ENCODE assay signal across 7 cellular contexts in genomic region chr3:180036678-180037455, GRCh38. TPM values are rescaled to one million over a fixed set of nuclear protein-coding genes. Genes with fewer than 3 reads are reported as not detected.
DNase-seq lines count a peak whose midpoint lies in the region; TF ChIP-seq lines count a peak whose summit lies in the region.

Gene PEX5L (minus strand): TSS chr3:180036937. CDS start chr3:180036599, 338 bp downstream.

- no peak within 1 kb of the TSS for H3K27ac ChIP-seq in endodermal cell (ENCODE audit: low read depth, low read length)
- H3K27ac ChIP-seq in thymus (ENCODE audit: low read depth): no peak within 1 kb of the TSS

- H3K27me3 Mint-ChIP-seq in T-helper 1 cell treated with Interleukin-12 subunit alpha and Interleukin-12 subunit beta and Interleukin-4 antibody, amounts not matched to agents 30 μg/mL and 1 μg/mL, for 36 hours (ENCODE audit: low read depth): peaks cover 52% of the 10 kb centered on the region
- H3K27me3 Mint-ChIP-seq in endodermal cell (ENCODE audit: insufficient read depth): peaks cover 30% of the 10 kb centered on the region

- no peak within 1 kb of the TSS for H3K9ac ChIP-seq in endodermal cell (ENCODE audit: extremely low read depth, low read length, poor library complexity, severe bottlenecking)

- peaks cover 7% of the 10 kb centered on the region for H3K4me1 Mint-ChIP-seq in T-helper 1 cell treated with Interleukin-12 subunit alpha and Interleukin-12 subunit beta and Interleukin-4 antibody, amounts not matched to agents 30 μg/mL and 1 μg/mL, for 36 hours (ENCODE audit: low read depth)
- H3K4me1 Mint-ChIP-seq in endodermal cell: peaks cover 7% of the 10 kb centered on the region

- peak within 1 kb of the TSS; percentile 64 for H3K4me3 Mint-ChIP-seq in T-helper 1 cell treated with Interleukin-12 subunit alpha and Interleukin-12 subunit beta and Interleukin-4 antibody, amounts not matched to agents 30 μg/mL and 1 μg/mL, for 36 hours
- H3K4me3 Mint-ChIP-seq in endodermal cell: peak within 1 kb of the TSS; percentile 57

- H3K4me3 ChIP-seq in HAP-1 (peak within 1 kb of the TSS; percentile 28), MG63 (peak within 1 kb of the TSS; percentile 35), endodermal cell (ENCODE audit: low read length) (peak within 1 kb of the TSS; percentile 83), thymus (ENCODE audit: low read length) (peak within 1 kb of the TSS; percentile 54)

- no peaks in the 10 kb centered on the region for H3K36me3 ChIP-seq in HAP-1 (replicated peaks)
- no peaks in the 10 kb centered on the region for H3K36me3 ChIP-seq in MG63
- H3K36me3 ChIP-seq in endodermal cell (ENCODE audit: control insufficient read depth, insufficient read depth, low read length): no peaks in the 10 kb centered on the region
- no peaks in the 10 kb centered on the region for H3K36me3 ChIP-seq in thymus (ENCODE audit: control insufficient read depth, insufficient read depth)

- 0 to 1% methylated on average over 43 to 96 of the region's 96 CpGs for WGBS in endodermal cell (ENCODE audit: insufficient coverage in 1 of 2, insufficient read length in 1 of 2), 2 experiments
- under 1% methylated on average over 96 of the region's 96 CpGs for WGBS in thymus

- H3K27me3 ChIP-seq in HAP-1 (ENCODE audit: low read depth) (peaks cover 40% of the 10 kb centered on the region), MG63 (peaks cover 42% of the 10 kb centered on the region), endodermal cell (ENCODE audit: control insufficient read depth, insufficient read depth, low read length, poor library complexity, severe bottlenecking) (peaks cover 51% of the 10 kb centered on the region), thymus (ENCODE audit: control insufficient read depth, insufficient read depth) (no peaks in the 10 kb centered on the region)

- DNase-seq in GM13976 (ENCODE audit: low spot score): peak; percentile 79
- DNase-seq in HAP-1 (ENCODE audit: low spot score in 2 of 2): peak; percentile 58 to 85
- DNase-seq in MG63: peak; percentile 72
- DNase-seq in endodermal cell: peak; percentile 95
- DNase-seq in mucosa of gallbladder (ENCODE audit: low spot score): peak; percentile 23

- TF ChIP-seq CTCF in GM13976 (IDR thresholded peaks at IDR 0.05; ENCODE audit: borderline replicate concordance, control extremely low read depth, extremely low read depth, insufficient read depth, missing control alignments) (no peak), endodermal cell (conservative IDR thresholded peaks at IDR 0.05) (no peak)

- H3K9me3 Mint-ChIP-seq in T-helper 1 cell treated with Interleukin-12 subunit alpha and Interleukin-12 subunit beta and Interleukin-4 antibody, amounts not matched to agents 30 μg/mL and 1 μg/mL, for 36 hours: no peaks in the 10 kb centered on the region
- H3K9me3 Mint-ChIP-seq in endodermal cell: no peaks in the 10 kb centered on the region

- no peaks in the 10 kb centered on the region for H3K9me3 ChIP-seq in HAP-1
- peaks cover 9% of the 10 kb centered on the region; the same call in 1 of the 2 replicates for H3K9me3 ChIP-seq in MG63
- H3K9me3 ChIP-seq in endodermal cell (ENCODE audit: control insufficient read depth, low read length): no peaks in the 10 kb centered on the region
- H3K9me3 ChIP-seq in thymus (ENCODE audit: control insufficient read depth): no peaks in the 10 kb centered on the region

- H3K36me3 Mint-ChIP-seq in T-helper 1 cell treated with Interleukin-12 subunit alpha and Interleukin-12 subunit beta and Interleukin-4 antibody, amounts not matched to agents 30 μg/mL and 1 μg/mL, for 36 hours (ENCODE audit: low read depth): peaks cover 1% of the 10 kb centered on the region
- H3K36me3 Mint-ChIP-seq in endodermal cell (ENCODE audit: low read depth): no peaks in the 10 kb centered on the region

- in situ Hi-C loops in GM13976 (cut with MboI; ENCODE audit: low sequenced_read_pairs, unreplicated experiment) (no loop called here), HAP-1 (cut with MboI; ENCODE audit: low sequenced_read_pairs) (no loop called here)

- H3K4me1 ChIP-seq in HAP-1: no peaks in the 10 kb centered on the region; the same call in 1 of the 2 replicates
- no peaks in the 10 kb centered on the region for H3K4me1 ChIP-seq in endodermal cell (ENCODE audit: control insufficient read depth, insufficient read depth, low read length)
- peaks cover 4% of the 10 kb centered on the region for H3K4me1 ChIP-seq in thymus (ENCODE audit: control insufficient read depth, insufficient read depth, low read length)

- peak within 1 kb of the TSS; percentile 43 for H3K27ac Mint-ChIP-seq in T-helper 1 cell treated with Interleukin-12 subunit alpha and Interleukin-12 subunit beta and Interleukin-4 antibody, amounts not matched to agents 30 μg/mL and 1 μg/mL, for 36 hours
- H3K27ac Mint-ChIP-seq in endodermal cell: no peak within 1 kb of the TSS

RNA-seq across cellular contexts. Expression of gene PEX5L, which starts in this region (rescaled TPM):
- not detected in 2 replicates for total RNA-seq in MG63 (2014; rRNA removed; shearing (Covaris generic); ENCODE audit: low replicate concordance)
- total RNA-seq in endodermal cell (1 to 10 TPM in 1 of 2 donors, under 1 TPM in 1; 0.86 to 1.9 TPM), mucosa of gallbladder (0.23 TPM)
- 0.46 TPM for polyA plus RNA-seq in endodermal cell (2013, experiment 1 of 2)
- polyA plus RNA-seq in endodermal cell (2013, experiment 2 of 2): 0.62 TPM
- polyA plus RNA-seq in thymus: 0.27 TPM

Comparison
In these comparisons a context has a peak if more than half of its experiments do, and no peak if none do; other contexts are left out.
1. Peak in DNase-seq and H3K4me3 ChIP-seq in MG63; RNA of the gene not detected or under 1 TPM.
2. Peak in DNase-seq in mucosa of gallbladder; RNA of the gene not detected or under 1 TPM.
3. DNase-seq: peak in every context shown above with its lines; median percentile 95 in endodermal cell; 79 in GM13976; 72 in MG63; 72 in HAP-1; 23 in mucosa of gallbladder.
4. H3K4me3 ChIP-seq: peak in every context shown above with its lines; median percentile 83 in endodermal cell; 54 in thymus; 35 in MG63; 28 in HAP-1.